2 cellular contexts compared by ENCODE assay signal in genomic region chr22:38025514-38025913, GRCh38.
A peak's percentile ranks its signal among the peaks of the same experiment; 100 is the strongest.
TF ChIP-seq lines count a peak whose summit lies in the region.

No MANE protein-coding gene starts in this region.

TF ChIP-seq in HEK293, 187 proteins besides CTCF, POLR2A, EP300 and RAD21:
- TF ChIP-seq ZBTB17 (tag by site-specific recombination; IDR thresholded peaks at IDR 0.05) = 0 out of 2 replicates have a peak, but pooled peaks have one; percentile 17
- TF ChIP-seq, protein P1, sequence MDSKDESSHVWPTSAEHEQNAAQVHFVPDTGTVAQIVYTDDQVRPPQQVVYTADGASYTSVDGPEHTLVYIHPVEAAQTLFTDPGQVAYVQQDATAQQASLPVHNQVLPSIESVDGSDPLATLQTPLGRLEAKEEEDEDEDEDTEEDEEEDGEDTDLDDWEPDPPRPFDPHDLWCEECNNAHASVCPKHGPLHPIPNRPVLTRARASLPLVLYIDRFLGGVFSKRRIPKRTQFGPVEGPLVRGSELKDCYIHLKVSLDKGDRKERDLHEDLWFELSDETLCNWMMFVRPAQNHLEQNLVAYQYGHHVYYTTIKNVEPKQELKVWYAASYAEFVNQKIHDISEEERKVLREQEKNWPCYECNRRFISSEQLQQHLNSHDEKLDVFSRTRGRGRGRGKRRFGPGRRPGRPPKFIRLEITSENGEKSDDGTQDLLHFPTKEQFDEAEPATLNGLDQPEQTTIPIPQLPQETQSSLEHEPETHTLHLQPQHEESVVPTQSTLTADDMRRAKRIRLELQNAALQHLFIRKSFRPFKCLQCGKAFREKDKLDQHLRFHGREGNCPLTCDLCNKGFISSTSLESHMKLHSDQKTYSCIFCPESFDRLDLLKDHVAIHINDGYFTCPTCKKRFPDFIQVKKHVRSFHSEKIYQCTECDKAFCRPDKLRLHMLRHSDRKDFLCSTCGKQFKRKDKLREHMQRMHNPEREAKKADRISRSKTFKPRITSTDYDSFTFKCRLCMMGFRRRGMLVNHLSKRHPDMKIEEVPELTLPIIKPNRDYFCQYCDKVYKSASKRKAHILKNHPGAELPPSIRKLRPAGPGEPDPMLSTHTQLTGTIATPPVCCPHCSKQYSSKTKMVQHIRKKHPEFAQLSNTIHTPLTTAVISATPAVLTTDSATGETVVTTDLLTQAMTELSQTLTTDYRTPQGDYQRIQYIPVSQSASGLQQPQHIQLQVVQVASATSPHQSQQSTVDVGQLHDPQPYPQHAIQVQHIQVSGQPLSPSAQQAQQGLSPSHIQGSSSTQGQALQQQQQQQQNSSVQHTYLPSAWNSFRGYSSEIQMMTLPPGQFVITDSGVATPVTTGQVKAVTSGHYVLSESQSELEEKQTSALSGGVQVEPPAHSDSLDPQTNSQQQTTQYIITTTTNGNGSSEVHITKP (tag by site-specific recombination; IDR thresholded peaks at IDR 0.05) = no peak

TF ChIP-seq in H1, 55 proteins besides CTCF, POLR2A, EP300 and RAD21:
- no peak for TF ChIP-seq RXRA (IDR thresholded peaks at IDR 0.05; ENCODE audit: insufficient read depth, low read depth, low read length)
- TF ChIP-seq RBBP5 (IDR thresholded peaks at IDR 0.05; ENCODE audit: borderline replicate concordance, low read depth, low read length) = no peak
- no peak for TF ChIP-seq CEBPB (IDR thresholded peaks at IDR 0.05; ENCODE audit: low read depth, low read length)
- TF ChIP-seq BRCA1 (IDR thresholded peaks at IDR 0.05; ENCODE audit: low read depth, low read length) = no peak
- no peak for TF ChIP-seq GTF2F1 (IDR thresholded peaks at IDR 0.05; ENCODE audit: borderline replicate concordance, low read depth, low read length)
- TF ChIP-seq SRF (IDR thresholded peaks at IDR 0.05; ENCODE audit: low read depth, low read length) = no peak
- TF ChIP-seq SP2 (IDR thresholded peaks at IDR 0.05; ENCODE audit: low read length) = no peak
- TF ChIP-seq ATF3 (IDR thresholded peaks at IDR 0.05; ENCODE audit: insufficient read depth, low read depth, low read length) = no peak
TF ChIP-seq in H1: peak in this region for 0.
